ENCODE assay signal across 14 cellular contexts in genomic region chr2:240704651-240705050, GRCh38. TPM values are rescaled to one million over a fixed set of nuclear protein-coding genes. Genes with fewer than 3 reads are reported as not detected.
DNase-seq lines count a peak whose midpoint lies in the region; ATAC-seq and TF ChIP-seq lines count a peak whose summit lies in the region.
"Had no signal": no experiment of that assay in that cellular context is flagged by ENCODE, and none has a peak within 500 bp of the region (broad histone marks: within the 10 kb centered on the region; RNA-seq: fewer than 3 reads in every experiment).

No MANE protein-coding gene starts in this region.

- peaks cover 20% of the 10 kb centered on the region for H3K4me1 ChIP-seq in CD8-positive, alpha-beta T cell (ENCODE audit: insufficient read depth, low read length)

- H3K9me3 ChIP-seq in CD8-positive, alpha-beta T cell (ENCODE audit: low read length), result no peaks in the 10 kb centered on the region

- peaks cover 9% of the 10 kb centered on the region for H3K27me3 Mint-ChIP-seq in CD8-positive, alpha-beta T cell (ENCODE audit: low read depth)
- H3K27me3 Mint-ChIP-seq in dendritic cell treated with granulocyte-macrophage colony-stimulating factor and Interleukin-4, amounts not matched to agents 40 ng/mL and 50 ng/mL, for 4 days, result peaks cover 8% of the 10 kb centered on the region

- CTCF ChIA-PET in CD8-positive, alpha-beta T cell (lab: Charles Lee), result interaction anchor here (0.6 kb wide), 1 partner anchor 138 kb away, joined by 3 read pairs; no protein-coding TSS in a partner anchor

- H3K27ac ChIP-seq in CD8-positive, alpha-beta T cell (ENCODE audit: low read depth, low read length), result no peak overlapping the region

- H3K4me3 ChIP-seq in CD8-positive, alpha-beta T cell (ENCODE audit: low read depth, low read length), result peak overlapping the region; percentile 41

- H3K36me3 Mint-ChIP-seq in CD8-positive, alpha-beta T cell, result no peaks in the 10 kb centered on the region
- H3K36me3 Mint-ChIP-seq in dendritic cell treated with granulocyte-macrophage colony-stimulating factor and Interleukin-4, amounts not matched to agents 40 ng/mL and 50 ng/mL, for 4 days (ENCODE audit: low read depth), result no peaks in the 10 kb centered on the region
- H3K36me3 Mint-ChIP-seq: type B pancreatic cell had no signal

- ATAC-seq in CD8-positive, alpha-beta T cell, result peak; percentile 63
- ATAC-seq in HG03108 (IDR thresholded peaks at IDR 0.05; ENCODE audit: unreplicated experiment) (no peak), HG03442 (IDR thresholded peaks at IDR 0.05; ENCODE audit: unreplicated experiment) (no peak), HG02870 (IDR thresholded peaks at IDR 0.05; ENCODE audit: unreplicated experiment) (no peak)

- DNase-seq in CD8-positive, alpha-beta T cell, result peak in 3 of 7 experiments; percentile 39 to 57 (median 46)
- peak; percentile 70 for DNase-seq in activated CD8-positive, alpha-beta memory T cell treated with anti-CD3 and anti-CD28 coated beads for 24 hours
- DNase-seq in stimulated activated CD4-positive, alpha-beta T cell treated with anti-CD3 and anti-CD28 coated beads, Interleukin-2, amount 100 ng/mL, for 48 hours, result peak; percentile 7 to 22
- DNase-seq in NCI-H1048 (lab: John Stamatoyannopoulos, UW), result no peak
- DNase-seq: amniotic stem cell; effector CD8-positive, alpha-beta T cell; Kasumi-1; NCI-H2227 treated with DMSO at 0.1 percent for 48 hours had no signal

- no peak for TF ChIP-seq CTCF in CD8-positive, alpha-beta T cell (IDR thresholded peaks at IDR 0.05)

- POLR2A ChIA-PET in CD8-positive, alpha-beta T cell (lab: Charles Lee), result interaction anchor here (0.6 to 1.2 kb wide), 3 partner anchors 117 to 1390 kb away, joined by 3 to 4 read pairs (median 3); no protein-coding TSS in a partner anchor

- no peak overlapping the region for H3K27ac Mint-ChIP-seq in CD8-positive, alpha-beta T cell
- peak overlapping the region; percentile 66 for H3K27ac Mint-ChIP-seq in dendritic cell treated with granulocyte-macrophage colony-stimulating factor and Interleukin-4, amounts not matched to agents 40 ng/mL and 50 ng/mL, for 4 days
- H3K27ac Mint-ChIP-seq: type B pancreatic cell had no signal

- peak overlapping the region; percentile 47 for H3K4me3 Mint-ChIP-seq in CD8-positive, alpha-beta T cell
- H3K4me3 Mint-ChIP-seq in dendritic cell treated with granulocyte-macrophage colony-stimulating factor and Interleukin-4, amounts not matched to agents 40 ng/mL and 50 ng/mL, for 4 days, result no peak overlapping the region
- H3K4me3 Mint-ChIP-seq: type B pancreatic cell had no signal

- H3K36me3 ChIP-seq in CD8-positive, alpha-beta T cell (ENCODE audit: insufficient read depth, low read length), result no peaks in the 10 kb centered on the region

- H3K27me3 ChIP-seq in CD8-positive, alpha-beta T cell (ENCODE audit: insufficient read depth, low read length), result no peaks in the 10 kb centered on the region

- H3K9me3 Mint-ChIP-seq in CD8-positive, alpha-beta T cell, result no peaks in the 10 kb centered on the region
- H3K9me3 Mint-ChIP-seq in dendritic cell treated with granulocyte-macrophage colony-stimulating factor and Interleukin-4, amounts not matched to agents 40 ng/mL and 50 ng/mL, for 4 days, result no peaks in the 10 kb centered on the region
- H3K9me3 Mint-ChIP-seq: type B pancreatic cell had no signal

- H3K4me1 Mint-ChIP-seq in CD8-positive, alpha-beta T cell (ENCODE audit: low read depth), result peaks cover 14% of the 10 kb centered on the region
- peaks cover 19% of the 10 kb centered on the region for H3K4me1 Mint-ChIP-seq in dendritic cell treated with granulocyte-macrophage colony-stimulating factor and Interleukin-4, amounts not matched to agents 40 ng/mL and 50 ng/mL, for 4 days (ENCODE audit: low read depth)

- intact Hi-C loops in CD8-positive, alpha-beta T cell (cut with DNase I, micrococcal nuclease), result loop anchor here (5.0 kb wide), 1 partner anchor 192 kb away; no protein-coding TSS in a partner anchor
- intact Hi-C loops in dendritic cell treated with granulocyte-macrophage colony-stimulating factor and Interleukin-4, amounts not matched to agents 40 ng/mL and 50 ng/mL, for 4 days (cut with micrococcal nuclease), result loop anchor here (5.0 to 10.0 kb wide), 2 partner anchors 110 to 192 kb away; no protein-coding TSS in a partner anchor

RNA-seq across cellular contexts. Expression of gene AQP12A, which starts 13.0 kb away (rescaled TPM):
- not detected for total RNA-seq in CD8-positive, alpha-beta T cell
- total RNA-seq: liver had no signal

RNA-seq across cellular contexts. Expression of gene AQP12B, which starts 22.0 kb away (rescaled TPM):
- not detected for total RNA-seq in CD8-positive, alpha-beta T cell
- total RNA-seq: liver had no signal
